ENCODE assay signal across 16 cellular contexts in genomic region chr12:113348849-113349536, GRCh38. TPM values are rescaled to one million over a fixed set of nuclear protein-coding genes. Genes with fewer than 3 reads are reported as not detected.
DNase-seq lines count a peak whose midpoint lies in the region; ATAC-seq, FAIRE-seq and TF ChIP-seq lines count a peak whose summit lies in the region.
"Had no signal": no experiment of that assay in that cellular context is flagged by ENCODE, and none has a peak within 500 bp of the region (broad histone marks: within the 10 kb centered on the region; RNA-seq: fewer than 3 reads in every experiment).

No MANE protein-coding gene starts in this region.

- H3K27me3 Mint-ChIP-seq in nephron progenitor cell (ENCODE audit: low read depth, poor library complexity): peaks cover 46% of the 10 kb centered on the region

- H3K4me3 Mint-ChIP-seq in nephron progenitor cell: no peak overlapping the region
- H3K4me3 Mint-ChIP-seq: HFFc6 had no signal

- peaks cover 9% of the 10 kb centered on the region for H3K4me1 Mint-ChIP-seq in nephron progenitor cell

- no peak overlapping the region for H2AK5ac ChIP-seq in H1 (ENCODE audit: low read depth, low read length)

- TF ChIP-seq CTCF in left ventricle myocardium inferior (IDR thresholded peaks at IDR 0.05; ENCODE audit: borderline replicate concordance): no peak
- no peak for TF ChIP-seq CTCF in H1 (IDR thresholded peaks at IDR 0.05; ENCODE audit: control extremely low read depth in 1 of 3, insufficient read depth in 1 of 3, low read depth in 1 of 3, low read length in 3 of 3)
- no peak for TF ChIP-seq CTCF in nephron progenitor cell (IDR thresholded peaks at IDR 0.05)

- peak overlapping the region; percentile 73 for H3K27ac Mint-ChIP-seq in nephron progenitor cell
- H3K27ac Mint-ChIP-seq: HFFc6 had no signal

- no peaks in the 10 kb centered on the region for H3K36me3 Mint-ChIP-seq in nephron progenitor cell (ENCODE audit: low read depth)

- no peaks in the 10 kb centered on the region for H3K9me3 Mint-ChIP-seq in nephron progenitor cell
- H3K9me3 Mint-ChIP-seq: HFFc6 had no signal

- H3K4me1 ChIP-seq in right cardiac atrium (ENCODE audit: control insufficient read depth, insufficient read depth, low read length) (no peaks in the 10 kb centered on the region), left ventricle myocardium inferior (no peaks in the 10 kb centered on the region), H1 (replicated peaks in 1 of 4; ENCODE audit: control insufficient read depth in 3 of 4, insufficient read depth in 4 of 4, low read length in 3 of 4) (peaks cover 0 to 8% (median 5%) of the 10 kb centered on the region in 4 experiments; a peak in 5 of 7 replicates)

- H2BK5ac ChIP-seq in H1 (ENCODE audit: low read depth, low read length): peak overlapping the region; percentile 28; the same call in 1 of the 2 replicates

- DNase-seq in right cardiac atrium (no peak), left ventricle myocardium inferior (no peak), H1 (ENCODE audit: low read depth in 1 of 2, low spot score in 2 of 2) (peak in 1 of 2 experiments; percentile 53), nephron progenitor cell (no peak), GM12892 (ENCODE audit: insufficient read length) (no peak), RCC 7860 (ENCODE audit: low spot score) (no peak)
- DNase-seq: 8988T, C1 segment of cervical spinal cord, HFFc6, Kasumi-1, NCI-H187 treated with DMSO at 0.1 percent for 48 hours, NCI-H446, Right ventricle myocardium superior, SK-N-SH had no signal

- H2BK15ac ChIP-seq in H1 (ENCODE audit: low read length): peak overlapping the region; percentile 66

- peak overlapping the region; percentile 62; the same call in 1 of the 2 replicates for H3K18ac ChIP-seq in H1 (ENCODE audit: extremely low read depth, low read length)

- H4K91ac ChIP-seq in H1 (replicated peaks; ENCODE audit: insufficient read length, low read length): no peak overlapping the region

- H3K23me2 ChIP-seq in H1 (ENCODE audit: low read depth, low read length): no peaks in the 10 kb centered on the region

- CTCF ChIA-PET in H1 (lab: Charles Lee; ENCODE audit: partially characterized antibody): interaction anchor here (0.7 to 1.5 kb wide), 5 partner anchors 14 to 251 kb away, joined by 3 to 4 read pairs (median 3); no protein-coding TSS in a partner anchor

- 0 out of 7 replicates have a peak overlapping the region, but pooled peaks of 1 of the 4 experiments have one; percentile 31 for H3K9ac ChIP-seq in H1 (replicated peaks in 1 of 4; ENCODE audit: extremely low read depth in 1 of 4, low read depth in 3 of 4, low read length in 3 of 4)
- H3K9ac ChIP-seq: SK-N-SH had no signal

- ATAC-seq in right cardiac atrium (peak; percentile 51 to 57), HG03045 (IDR thresholded peaks at IDR 0.05; ENCODE audit: unreplicated experiment) (no peak), GM19324 (IDR thresholded peaks at IDR 0.05; ENCODE audit: low FRiP score, unreplicated experiment) (no peak)

- no peak overlapping the region for H3K23ac ChIP-seq in H1 (ENCODE audit: insufficient read length)

- no peak overlapping the region for H4K8ac ChIP-seq in H1 (ENCODE audit: extremely low read depth, insufficient read depth, low read length)

- intact Hi-C loops in right cardiac atrium (cut with DNase I) (no loop called here), left ventricle myocardium inferior (cut with micrococcal nuclease) (no loop called here)

- H4K5ac ChIP-seq in H1 (ENCODE audit: insufficient read length, low read depth, low read length): no peak overlapping the region

- WGBS in right cardiac atrium: 48% methylated on average over 19 of the region's 19 CpGs
- 43% methylated on average over 19 of the region's 19 CpGs; no CpG with 5 or more reads in 1 of the 2 experiments for WGBS in H1 (ENCODE audit: extremely low coverage in 1 of 2, insufficient coverage in 1 of 2, insufficient read length in 1 of 2, insufficient replicate concordance in 2 of 2, low coverage in 1 of 2, low lambda C conversion rate in 2 of 2, missing lambda C conversion rate in 1 of 2), 2 experiments

- H3K9me3 ChIP-seq in right cardiac atrium (ENCODE audit: control insufficient read depth, low read length) (no peaks in the 10 kb centered on the region), left ventricle myocardium inferior (replicated peaks) (no peaks in the 10 kb centered on the region), H1 (ENCODE audit: insufficient read depth in 2 of 2, low read depth in 1 of 2, low read length in 1 of 2) (no peaks in the 10 kb centered on the region)
- H3K9me3 ChIP-seq: SK-N-SH had no signal

- no peak for TF ChIP-seq RAD21 in H1 (IDR thresholded peaks at IDR 0.05 in 1 of 2, conservative IDR thresholded peaks at IDR 0.05 in 1 of 2; ENCODE audit: low read depth in 2 of 2, low read length in 2 of 2)

- no peaks in the 10 kb centered on the region for H3K79me2 ChIP-seq in H1 (ENCODE audit: control insufficient read depth in 1 of 2, insufficient read depth in 2 of 2, low read length in 2 of 2)

- no peak overlapping the region for H3K14ac ChIP-seq in H1 (ENCODE audit: insufficient read length)

- H3K27ac ChIP-seq in right cardiac atrium (ENCODE audit: low read length) (no peak overlapping the region), left ventricle myocardium inferior (replicated peaks) (no peak overlapping the region), H1 (ENCODE audit: low read depth, low read length) (no peak overlapping the region)

- 0 out of 2 replicates have a peak overlapping the region, but pooled peaks have one; percentile 75 for H2BK20ac ChIP-seq in H1 (ENCODE audit: low read length)

- no peak for TF ChIP-seq POLR2A in H1 (IDR thresholded peaks at IDR 0.05; ENCODE audit: control extremely low read depth in 1 of 2, low read depth in 2 of 2, low read length in 2 of 2)
- no peak for TF ChIP-seq POLR2A in GM12892 (IDR thresholded peaks at IDR 0.05; ENCODE audit: low read depth, low read length)

- no peak for TF ChIP-seq EP300 in H1 (IDR thresholded peaks at IDR 0.05; ENCODE audit: borderline replicate concordance in 1 of 2, low read depth in 2 of 2, low read length in 2 of 2)

- H3K79me1 ChIP-seq in H1 (ENCODE audit: low read depth, low read length): no peaks in the 10 kb centered on the region

- H3K4me2 ChIP-seq in H1 (ENCODE audit: insufficient read depth in 1 of 2, low read depth in 2 of 2, low read length in 2 of 2): peak overlapping the region; percentile 55 to 94
- H3K4me2 ChIP-seq: SK-N-SH had no signal

- H4K20me1 ChIP-seq in H1 (replicated peaks in 1 of 2; ENCODE audit: control insufficient read depth in 1 of 2, insufficient read depth in 2 of 2, low read length in 2 of 2): no peaks in the 10 kb centered on the region

- H3K27me3 ChIP-seq in right cardiac atrium (ENCODE audit: control insufficient read depth, insufficient read depth) (no peaks in the 10 kb centered on the region), left ventricle myocardium inferior (ENCODE audit: low read depth) (peaks cover 4% of the 10 kb centered on the region), H1 (replicated peaks in 1 of 4; ENCODE audit: control insufficient read depth in 3 of 4, extremely low read depth in 1 of 4, insufficient read depth in 3 of 4, low read length in 3 of 4) (no peaks in the 10 kb centered on the region)

- H2AFZ ChIP-seq in H1 (ENCODE audit: low read length): peak overlapping the region; percentile 77

- no peak overlapping the region for H3K4ac ChIP-seq in H1 (replicated peaks; ENCODE audit: insufficient read length, low read depth, low read length)

- H3K36me3 ChIP-seq in left ventricle myocardium inferior: no peaks in the 10 kb centered on the region
- H3K36me3 ChIP-seq in H1 (ENCODE audit: control insufficient read depth in 2 of 4, insufficient read depth in 4 of 4, low read length in 3 of 4): no peaks in the 10 kb centered on the region

- H3K4me3 ChIP-seq in right cardiac atrium (ENCODE audit: low read length): no peak overlapping the region
- H3K4me3 ChIP-seq in left ventricle myocardium inferior: no peak overlapping the region
- H3K4me3 ChIP-seq in H1 (ENCODE audit: extremely low read depth in 1 of 4, insufficient read depth in 2 of 4, low read depth in 3 of 4, low read length in 4 of 4): peak overlapping the region in 2 of 4 experiments; percentile 31 to 41; a peak in 3 of 8 replicates

- POLR2A ChIA-PET in H1 (lab: Charles Lee; ENCODE audit: partially characterized antibody): interaction anchor here (0.6 to 2.5 kb wide), 5 partner anchors 9 to 42 kb away, joined by 3 to 8 read pairs (median 4); partner anchors contain the start of gene SLC8B1

- H3K56ac ChIP-seq in H1 (replicated peaks; ENCODE audit: insufficient read length, low read depth, low read length): no peak overlapping the region

- H2BK120ac ChIP-seq in H1 (replicated peaks; ENCODE audit: low read depth, low read length): no peak overlapping the region

- FAIRE-seq in H1 (lab: Jason Lieb, UNC) (peak; percentile 7), GM12892 (lab: Jason Lieb, UNC) (no peak), RCC 7860 (lab: Jason Lieb, UNC) (no peak)

- peak overlapping the region; percentile 18; the same call in 1 of the 2 replicates for H2BK12ac ChIP-seq in H1 (ENCODE audit: low read depth, low read length)

RNA-seq across cellular contexts. Expression of gene PLBD2, which starts 9.4 kb away (rescaled TPM):
- 10 to 100 TPM; 48.4 to 54.3 (median 51.4) TPM for total RNA-seq in right cardiac atrium
- 33.7 TPM for polyA plus RNA-seq in right cardiac atrium
- total RNA-seq in left ventricle myocardium inferior: 28.9 TPM
- total RNA-seq in H1 (2021; fragmentation: NEBNext Ultra II Directional; extraction: Animal tissue kit (Norgen Biotek cat#: 25700)): 33.1 and 33.5 TPM in 2 replicates
- 16.8 and 25.6 TPM in 2 replicates for polyA plus RNA-seq in H1 (2011; rRNA removed)
- polyA plus RNA-seq in H1 (2011; cell fraction: cytosol; rRNA removed): 15.6 TPM
- polyA plus RNA-seq in H1 (2011; cell fraction: nucleus; rRNA removed): 21.4 TPM
- polyA plus RNA-seq in H1 (2012, experiment 1 of 2): 27.5 to 34.4 TPM (median 29.7 TPM) in 4 replicates
- polyA plus RNA-seq in H1 (2012, experiment 2 of 2): 22.2 TPM
- 83.3 TPM for polyA plus RNA-seq in H1 (2013, experiment 1 of 2)
- 83.3 TPM for polyA plus RNA-seq in H1 (2013, experiment 2 of 2)
- polyA minus RNA-seq in H1 (2011; rRNA and poly(A)+ RNA removed): 15.8 and 22.1 TPM in 2 replicates
- polyA minus RNA-seq in H1 (2011; cell fraction: cytosol; rRNA and poly(A)+ RNA removed): 25.1 TPM
- 12.2 TPM for polyA minus RNA-seq in H1 (2011; cell fraction: nucleus; rRNA and poly(A)+ RNA removed)
- 5.5 TPM for polyA plus RNA-seq in GM12892 (2012; ENCODE audit: missing spikeins)

RNA-seq across cellular contexts. Expression of gene SLC8B1, which starts 14.1 kb away (rescaled TPM):
- total RNA-seq in right cardiac atrium (10 to 100 TPM; 11.6 to 16.0 (median 14.0) TPM), left ventricle myocardium inferior (9.2 TPM)
- polyA plus RNA-seq in right cardiac atrium (10.8 TPM), H1 (2011; rRNA removed) (19.1 and 26.9 TPM in 2 replicates)
- total RNA-seq in H1 (2021; fragmentation: NEBNext Ultra II Directional; extraction: Animal tissue kit (Norgen Biotek cat#: 25700)): 11.2 and 11.3 TPM in 2 replicates
- polyA plus RNA-seq in H1 (2011; cell fraction: cytosol; rRNA removed): 13.9 TPM
- 35.0 TPM for polyA plus RNA-seq in H1 (2011; cell fraction: nucleus; rRNA removed)
- 5.9 to 13.1 TPM (median 9.4 TPM) in 4 replicates for polyA plus RNA-seq in H1 (2012, experiment 1 of 2)
- 6.9 TPM for polyA plus RNA-seq in H1 (2012, experiment 2 of 2)
- 15.0 TPM for polyA plus RNA-seq in H1 (2013, experiment 1 of 2)
- polyA plus RNA-seq in H1 (2013, experiment 2 of 2): 13.8 TPM
- polyA minus RNA-seq in H1 (2011; rRNA and poly(A)+ RNA removed): 15.9 and 20.1 TPM in 2 replicates
- 5.6 TPM for polyA minus RNA-seq in H1 (2011; cell fraction: cytosol; rRNA and poly(A)+ RNA removed)
- 11.7 TPM for polyA minus RNA-seq in H1 (2011; cell fraction: nucleus; rRNA and poly(A)+ RNA removed)
- polyA plus RNA-seq in GM12892 (2012; ENCODE audit: missing spikeins): 4.2 TPM

RNA-seq across cellular contexts. Expression of gene SDS, which starts 54.7 kb away (rescaled TPM):
- total RNA-seq in right cardiac atrium (under 1 TPM in 3 of 4 donors, not detected in 1; 0.26 to 0.58 (median 0.34) TPM), left ventricle myocardium inferior (not detected)
- polyA plus RNA-seq in right cardiac atrium (0.52 TPM), H1 (2011; rRNA removed) (0.21 and 0.38 TPM in 2 replicates)
- not detected in 2 replicates for total RNA-seq in H1 (2021; fragmentation: NEBNext Ultra II Directional; extraction: Animal tissue kit (Norgen Biotek cat#: 25700))
- polyA plus RNA-seq in H1 (2011; cell fraction: cytosol; rRNA removed): 0.45 TPM
- 0.31 TPM for polyA plus RNA-seq in H1 (2011; cell fraction: nucleus; rRNA removed)
- 0.13 to 0.24 TPM in 2 of 4 replicates, not detected in the others for polyA plus RNA-seq in H1 (2012, experiment 1 of 2)
- polyA plus RNA-seq in H1 (2012, experiment 2 of 2): not detected
- polyA plus RNA-seq in H1 (2013, experiment 1 of 2): not detected
- polyA plus RNA-seq in H1 (2013, experiment 2 of 2): 0.06 TPM
- polyA minus RNA-seq in H1 (2011; rRNA and poly(A)+ RNA removed): not detected in 2 replicates
- polyA minus RNA-seq in H1 (2011; cell fraction: cytosol; rRNA and poly(A)+ RNA removed): not detected
- polyA minus RNA-seq in H1 (2011; cell fraction: nucleus; rRNA and poly(A)+ RNA removed): not detected
- 0.30 TPM for polyA plus RNA-seq in GM12892 (2012; ENCODE audit: missing spikeins)
- total RNA-seq: HFFc6, Right ventricle myocardium superior had no signal

Comparison
In these comparisons a context has a peak if more than half of its experiments do, and no peak if none do; other contexts are left out.
1. ATAC-seq: peak in right cardiac atrium (2 of 2); none in HG03045 (single experiment) and GM19324 (single experiment).